Comparison of ENCODE assay signal across 10 cellular contexts in the genomic region with DNA sequence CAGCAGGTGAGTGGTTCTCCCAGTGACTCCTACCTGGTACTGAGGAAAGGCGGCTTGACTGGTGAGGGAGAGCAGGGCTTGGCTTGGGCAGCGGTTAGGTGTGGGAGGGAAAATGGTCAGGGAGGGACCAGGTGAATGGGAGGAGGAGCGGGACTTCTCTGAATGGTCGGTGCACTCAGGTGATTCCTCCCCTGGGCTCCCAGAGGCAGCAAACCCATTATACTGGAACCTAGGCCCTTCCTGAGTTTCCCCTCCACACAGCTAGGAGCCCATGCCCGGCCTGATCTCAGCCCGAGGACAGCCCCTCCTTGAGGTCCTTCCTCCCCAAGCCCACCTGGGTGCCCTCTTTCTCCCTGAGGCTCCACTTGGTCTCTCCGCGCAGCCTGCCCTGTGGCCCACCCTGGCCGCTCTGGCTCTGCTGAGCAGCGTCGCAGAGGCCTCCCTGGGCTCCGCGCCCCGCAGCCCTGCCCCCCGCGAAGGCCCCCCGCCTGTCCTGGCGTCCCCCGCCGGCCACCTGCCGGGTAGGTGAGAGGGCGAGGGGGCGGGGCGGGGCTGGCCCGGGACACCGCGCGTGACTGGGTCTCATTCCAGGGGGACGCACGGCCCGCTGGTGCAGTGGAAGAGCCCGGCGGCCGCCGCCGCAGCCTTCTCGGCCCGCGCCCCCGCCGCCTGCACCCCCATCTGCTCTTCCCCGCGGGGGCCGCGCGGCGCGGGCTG. TPM values are rescaled to one million over a fixed set of nuclear protein-coding genes. Genes with fewer than 3 reads are reported as not detected.
DNase-seq lines count a peak whose midpoint lies in the region; ATAC-seq, FAIRE-seq and TF ChIP-seq lines count a peak whose summit lies in the region.
"Had no signal": no experiment of that assay in that cellular context is flagged by ENCODE, and none has a peak within 500 bp of the region (broad histone marks: within the 10 kb centered on the region; RNA-seq: fewer than 3 reads in every experiment).

No MANE protein-coding gene starts in this region.

- H3K9me3 ChIP-seq in NT2/D1 (ENCODE audit: insufficient read depth, low read length) (no peaks in the 10 kb centered on the region), sigmoid colon (no peaks in the 10 kb centered on the region), left lung (no peaks in the 10 kb centered on the region)

- WGBS in sigmoid colon, 2 donors: 3 to 10% methylated on average over 48 of the region's 48 CpGs

- intact Hi-C loops in sigmoid colon (cut with DNase I): no loop called here
- intact Hi-C loops in left lung (cut with DNase I): loop anchor here (2.0 to 10.0 kb wide), 2 partner anchors 169 to 171 kb away; no protein-coding TSS in a partner anchor

- FAIRE-seq in urothelium cell line (lab: Jason Lieb, UNC): no peak

- H3K9ac ChIP-seq in NT2/D1 (ENCODE audit: insufficient read length, low read depth): peak overlapping the region; percentile 82

- DNase-seq in GM06990 (ENCODE audit: extremely low read depth, insufficient read length): peak; percentile 20
- DNase-seq in NT2/D1 (ENCODE audit: low read depth, low spot score): no peak
- no peak for DNase-seq in fibroblast of villous mesenchyme (ENCODE audit: low read depth)
- DNase-seq in sigmoid colon: no peak
- no peak for DNase-seq in left lung
- no peak for DNase-seq in urothelium cell line (ENCODE audit: low spot score)
- DNase-seq: activated effector memory CD4-positive, alpha-beta T cell treated with anti-CD3 and anti-CD28 coated beads, Interleukin-2, amount 50 U/mL, for 16 hours had no signal

- H3K27ac ChIP-seq in sigmoid colon (peak overlapping the region in 2 of 4 donors; percentile 41 to 63), left lung (no peak overlapping the region)

- TF ChIP-seq POLR2A in sigmoid colon (IDR thresholded peaks at IDR 0.05): peak in 1 of 2 donors; percentile 26

- H3K36me3 ChIP-seq in GM06990 (ENCODE audit: control insufficient read depth, insufficient read depth, low read length) (no peaks in the 10 kb centered on the region; the same call in 1 of the 2 replicates), NT2/D1 (ENCODE audit: insufficient read depth, insufficient read length, low read length) (peaks cover 22% of the 10 kb centered on the region), sigmoid colon (no peaks in the 10 kb centered on the region), left lung (no peaks in the 10 kb centered on the region)

- H3K4me1 ChIP-seq in NT2/D1 (ENCODE audit: insufficient read depth, insufficient read length) (peaks cover 57% of the 10 kb centered on the region), sigmoid colon (peaks cover 0 to 41% (median 36%) of the 10 kb centered on the region in 4 donors), left lung (peaks cover 8 to 39% of the 10 kb centered on the region in 2 donors)

- TF ChIP-seq CTCF in GM06990 (IDR thresholded peaks at IDR 0.05; ENCODE audit: insufficient read depth, low read length, poor library complexity, severe bottlenecking): no peak
- TF ChIP-seq CTCF in fibroblast of villous mesenchyme (IDR thresholded peaks at IDR 0.05; ENCODE audit: insufficient read depth, low read depth, low read length): no peak
- TF ChIP-seq CTCF in sigmoid colon (IDR thresholded peaks at IDR 0.05): no peak
- TF ChIP-seq CTCF in left lung (IDR thresholded peaks at IDR 0.05): no peak

- no peak for ATAC-seq in left lung
- no peak for ATAC-seq in GM18520 (IDR thresholded peaks at IDR 0.05; ENCODE audit: unreplicated experiment)
- ATAC-seq in HG02840 (IDR thresholded peaks at IDR 0.05; ENCODE audit: low FRiP score, unreplicated experiment): no peak

- no peak overlapping the region for H3K4me3 ChIP-seq in GM06990 (replicated peaks; ENCODE audit: low read depth, low read length)
- H3K4me3 ChIP-seq in NT2/D1 (ENCODE audit: insufficient read length, low read depth): peak overlapping the region; percentile 48
- H3K4me3 ChIP-seq in fibroblast of villous mesenchyme (ENCODE audit: low read depth, low read length): peak overlapping the region; percentile 33
- H3K4me3 ChIP-seq in sigmoid colon: peak overlapping the region; percentile 36 to 59 (median 56)
- H3K4me3 ChIP-seq in left lung: peak overlapping the region in 1 of 2 donors; percentile 36

- TF ChIP-seq EP300 in sigmoid colon (IDR thresholded peaks at IDR 0.05): no peak

- H3K27me3 ChIP-seq in GM06990 (replicated peaks; ENCODE audit: control insufficient read depth, insufficient read depth, low read length) (no peaks in the 10 kb centered on the region), NT2/D1 (ENCODE audit: insufficient read depth, insufficient read length) (peaks cover 23% of the 10 kb centered on the region), sigmoid colon (peaks cover 0 to 17% (median 0%) of the 10 kb centered on the region in 3 donors), left lung (peaks cover 0 to 45% of the 10 kb centered on the region in 2 donors)

RNA-seq across cellular contexts. Expression of a gene that starts 2.3 kb away (rescaled TPM):
- total RNA-seq in fibroblast of villous mesenchyme: 0.86 TPM in 1 of 2 replicates, not detected in the other
- total RNA-seq in sigmoid colon: 1 to 10 TPM in 1 of 4 donors, under 1 TPM in 1, not detected in 2; 0.99 to 1.8 TPM
- polyA plus RNA-seq in sigmoid colon: 1 to 10 TPM; 2.4 to 8.1 (median 4.9) TPM
- 1 to 10 TPM; 1.8 to 2.3 TPM for total RNA-seq in left lung
- total RNA-seq: pulmonary artery endothelial cell had no signal

RNA-seq across cellular contexts. Expression of a gene that starts 10.9 kb away (rescaled TPM):
- total RNA-seq in fibroblast of villous mesenchyme (18.7 and 20.7 TPM in 2 replicates), sigmoid colon (10 to 100 TPM; 16.1 to 27.1 (median 22.3) TPM), left lung (10 to 100 TPM; 26.8 to 33.4 TPM)
- polyA plus RNA-seq in sigmoid colon: 10 to 100 TPM in 2 of 3 donors, 1 to 10 TPM in 1; 9.6 to 15.5 (median 10.4) TPM

RNA-seq across cellular contexts. Expression of a gene that starts 33.9 kb away (rescaled TPM):
- total RNA-seq in fibroblast of villous mesenchyme (18.6 and 22.5 TPM in 2 replicates), sigmoid colon (10 to 100 TPM; 10.7 to 37.2 (median 12.8) TPM), left lung (10 to 100 TPM; 13.5 to 23.4 TPM)
- 10 to 100 TPM; 10.8 to 31.3 (median 11.3) TPM for polyA plus RNA-seq in sigmoid colon

RNA-seq across cellular contexts. Expression of a gene that starts 38.9 kb away (rescaled TPM):
- total RNA-seq in fibroblast of villous mesenchyme: 76.0 and 104 TPM in 2 replicates
- 100 to 1,000 TPM in 3 of 4 donors, 10 to 100 TPM in 1; 67.9 to 152 (median 128) TPM for total RNA-seq in sigmoid colon
- polyA plus RNA-seq in sigmoid colon: 100 to 1,000 TPM; 108 to 286 (median 129) TPM
- total RNA-seq in left lung: 100 to 1,000 TPM; 176 to 239 TPM

RNA-seq across cellular contexts. Expression of a gene that starts 43.1 kb away (rescaled TPM):
- 57.4 and 91.5 TPM in 2 replicates for total RNA-seq in fibroblast of villous mesenchyme
- total RNA-seq in sigmoid colon: 10 to 100 TPM; 30.1 to 55.9 (median 51.1) TPM
- 10 to 100 TPM; 14.8 to 32.0 (median 26.4) TPM for polyA plus RNA-seq in sigmoid colon
- 10 to 100 TPM; 39.1 to 50.1 TPM for total RNA-seq in left lung
